In genomic region chr20:661474-662288, GRCh38 we compare ENCODE assay signal across 21 cellular contexts. TPM values are rescaled to one million over a fixed set of nuclear protein-coding genes. Genes with fewer than 3 reads are reported as not detected.
A peak's percentile ranks its signal among the peaks of the same experiment; 100 is the strongest.
DNase-seq lines count a peak whose midpoint lies in the region; ATAC-seq and TF ChIP-seq lines count a peak whose summit lies in the region.
"Had no signal": no experiment of that assay in that cellular context is flagged by ENCODE, and none has a peak within 500 bp of the region (broad histone marks: within the 10 kb centered on the region; RNA-seq: fewer than 3 reads in every experiment).

No MANE protein-coding gene starts in this region.

- no peaks in the 10 kb centered on the region for H4K20me1 ChIP-seq in GM23338 (replicated peaks; ENCODE audit: insufficient read depth)
- no peaks in the 10 kb centered on the region for H4K20me1 ChIP-seq in osteoblast (ENCODE audit: insufficient read depth, low read length)

- H3K36me3 ChIP-seq in GM23338 (ENCODE audit: insufficient read depth) (no peaks in the 10 kb centered on the region), osteoblast (ENCODE audit: insufficient read depth, low read length) (no peaks in the 10 kb centered on the region)
- H3K36me3 ChIP-seq: BE2C, prostate gland, SJCRH30, thyroid gland had no signal

- 0 out of 2 replicates have a peak, but pooled peaks cover 5% of the 10 kb centered on the region for H3K9me2 ChIP-seq in GM23338 (ENCODE audit: insufficient read depth)

- H3K4me3 ChIP-seq in GM23338 (peak overlapping the region; percentile 42), foreskin fibroblast (ENCODE audit: low read depth in 1 of 2, low read length in 2 of 2) (no peak overlapping the region), osteoblast (ENCODE audit: insufficient read depth, low read length) (no peak overlapping the region)
- H3K4me3 ChIP-seq: prostate gland, SJCRH30, thyroid gland had no signal

- ATAC-seq in GM23338 (peak; percentile 48), left lobe of liver (no peak)

- peaks cover 76% of the 10 kb centered on the region for H3K4me1 Mint-ChIP-seq in GM23338

- no peak overlapping the region for H3K27ac ChIP-seq in GM23338 (ENCODE audit: low read depth)
- H3K27ac ChIP-seq in osteoblast (ENCODE audit: low read depth, low read length) = no peak overlapping the region
- H3K27ac ChIP-seq: prostate gland, SJCRH30, thyroid gland had no signal

- DNase-seq in GM23338 (ENCODE audit: low spot score) (peak; percentile 58), NCI-H526 treated with DMSO at 0.1 percent for 48 hours (lab: John Stamatoyannopoulos, UW) (peak; percentile 38), foreskin fibroblast (no peak), osteoblast (ENCODE audit: insufficient read length, low spot score, missing footprints) (peak; percentile 89), glomerular visceral epithelial cell (ENCODE audit: extremely low spot score) (no peak), left lobe of liver (ENCODE audit: low spot score) (no peak), NCI-H2081 treated with DMSO at 0.1 percent for 48 hours (lab: John Stamatoyannopoulos, UW) (no peak)
- DNase-seq: activated effector memory CD4-positive, alpha-beta T cell treated with anti-CD3 and anti-CD28 coated beads, Interleukin-2, amount 50 U/mL, for 16 hours; BE2C; cerebellar nuclear complex; foreskin melanocyte; HFFc6; NCI-H187; NCI-H510A; SJCRH30; thyroid gland had no signal

- peaks cover 38% of the 10 kb centered on the region for H3K27me3 Mint-ChIP-seq in GM23338 (ENCODE audit: insufficient read depth, low read depth, poor library complexity)

- H2AFZ ChIP-seq in GM23338 = peak overlapping the region; percentile 64; the same call in 1 of the 2 replicates
- H2AFZ ChIP-seq in osteoblast (ENCODE audit: low read length) = peak overlapping the region; percentile 41

- no peaks in the 10 kb centered on the region for H3K79me2 ChIP-seq in GM23338 (replicated peaks; ENCODE audit: insufficient read depth)
- H3K79me2 ChIP-seq in osteoblast (ENCODE audit: insufficient read depth, low read length) = no peaks in the 10 kb centered on the region

- no peaks in the 10 kb centered on the region for H3K9me3 ChIP-seq in osteoblast (ENCODE audit: low read depth, low read length)
- H3K9me3 ChIP-seq: BE2C, prostate gland, SJCRH30, thyroid gland had no signal

- H3K36me3 Mint-ChIP-seq in GM23338 (ENCODE audit: low read depth) = no peaks in the 10 kb centered on the region

- H3K4me1 ChIP-seq in GM23338 (ENCODE audit: insufficient read depth) = peaks cover 80% of the 10 kb centered on the region
- H3K4me1 ChIP-seq in osteoblast (ENCODE audit: insufficient read depth, low read length) = peaks cover 11% of the 10 kb centered on the region
- H3K4me1 ChIP-seq: BE2C, prostate gland had no signal

- H3K4me3 Mint-ChIP-seq in GM23338 = peak overlapping the region; percentile 59
- H3K4me3 Mint-ChIP-seq: HFFc6; T-helper 2 cell treated with Interferon-gamma antibody and Interleukin-4, amounts not matched to agents 5 μg/mL and 100 μg/mL, for 36 hours had no signal

- H3K4me2 ChIP-seq in GM23338 = peak overlapping the region; percentile 72
- peak overlapping the region; percentile 23 for H3K4me2 ChIP-seq in osteoblast (ENCODE audit: insufficient read depth, low read length)

- H3K27me3 ChIP-seq in GM23338 (ENCODE audit: insufficient read depth) (peaks cover 55% of the 10 kb centered on the region), osteoblast (ENCODE audit: insufficient read depth, low read length) (peaks cover 49% of the 10 kb centered on the region)
- H3K27me3 ChIP-seq: BE2C had no signal

- TF ChIP-seq CTCF in GM23338 (conservative IDR thresholded peaks at IDR 0.05; ENCODE audit: low read depth in 2 of 2) = peak in 1 of 2 experiments; percentile 16; a peak in 2 of 4 replicates
- TF ChIP-seq CTCF in foreskin fibroblast (IDR thresholded peaks at IDR 0.05; ENCODE audit: low read depth, low read length) = peak; percentile 4
- TF ChIP-seq CTCF in osteoblast (IDR thresholded peaks at IDR 0.05; ENCODE audit: extremely low read depth, low read depth, low read length) = no peak

- H3K9me3 Mint-ChIP-seq in GM23338 = 0 out of 3 replicates have a peak, but pooled peaks cover 3% of the 10 kb centered on the region
- H3K9me3 Mint-ChIP-seq: HFFc6; T-helper 2 cell treated with Interferon-gamma antibody and Interleukin-4, amounts not matched to agents 5 μg/mL and 100 μg/mL, for 36 hours had no signal

- H3K27ac Mint-ChIP-seq in GM23338 = no peak overlapping the region
- H3K27ac Mint-ChIP-seq: HFFc6; T-helper 2 cell treated with Interferon-gamma antibody and Interleukin-4, amounts not matched to agents 5 μg/mL and 100 μg/mL, for 36 hours had no signal

- H3F3A ChIP-seq in GM23338 (replicated peaks; ENCODE audit: low read depth) = peaks cover 14% of the 10 kb centered on the region

TF ChIP-seq in GM23338, 12 proteins besides CTCF, POLR2A, EP300 and RAD21 (continues in another document):
- no peak for TF ChIP-seq ZNF331 (CRISPR knock-in tag; IDR thresholded peaks at IDR 0.05; ENCODE audit: low read depth)
- TF ChIP-seq NANOG (IDR thresholded peaks at IDR 0.05; ENCODE audit: borderline replicate concordance) = no peak
- no peak for TF ChIP-seq EZH2 (IDR thresholded peaks at IDR 0.05; ENCODE audit: low read depth, unreplicated experiment)
- no peak for TF ChIP-seq ETS1 (IDR thresholded peaks at IDR 0.05)
- TF ChIP-seq POLR2AphosphoS5 (IDR thresholded peaks at IDR 0.05; ENCODE audit: low read depth) = no peak

RNA-seq across cellular contexts. Expression of gene SRXN1, which starts 8.7 kb away (rescaled TPM):
- total RNA-seq in GM23338 (2014; rRNA removed; shearing (Covaris generic)) = 18.6 and 26.6 TPM in 2 replicates
- 8.0 and 8.4 TPM in 2 replicates for polyA plus RNA-seq in GM23338 (2016; fragmentation: Nextera tagmentation; extraction: Ambion mirVana)
- total RNA-seq in osteoblast (60.1 and 65.1 TPM in 2 replicates), left lobe of liver (15.7 TPM)

RNA-seq across cellular contexts. Expression of gene SCRT2, which starts 13.9 kb away (rescaled TPM):
- total RNA-seq in GM23338 (2014; rRNA removed; shearing (Covaris generic)) = 0.31 and 0.35 TPM in 2 replicates
- polyA plus RNA-seq in GM23338 (2016; fragmentation: Nextera tagmentation; extraction: Ambion mirVana) = 0.28 TPM in 1 of 2 replicates, not detected in the other
- total RNA-seq in osteoblast (not detected in 2 replicates), left lobe of liver (not detected)
- total RNA-seq: HFFc6, HT1080, liver, MCF 10A, SJCRH30, thyroid gland had no signal
- polyA plus RNA-seq: liver had no signal

RNA-seq across cellular contexts. Expression of gene TCF15, which starts 51.6 kb away (rescaled TPM):
- 2.0 and 3.8 TPM in 2 replicates for total RNA-seq in GM23338 (2014; rRNA removed; shearing (Covaris generic))
- 4.0 and 4.2 TPM in 2 replicates for polyA plus RNA-seq in GM23338 (2016; fragmentation: Nextera tagmentation; extraction: Ambion mirVana)
- total RNA-seq in osteoblast (not detected in 2 replicates), left lobe of liver (not detected)
- total RNA-seq: HFFc6, HT1080, liver, MCF 10A, SJCRH30 had no signal
- polyA plus RNA-seq: liver had no signal

Comparison
In these comparisons a context has a peak if more than half of its experiments do, and no peak if none do; other contexts are left out.
1. DNase-seq: peak in GM23338 (single experiment), NCI-H526 treated with DMSO at 0.1 percent for 48 hours (single experiment) and osteoblast (single experiment); none in foreskin fibroblast (0 of 2), glomerular visceral epithelial cell (single experiment), left lobe of liver (single experiment) and NCI-H2081 treated with DMSO at 0.1 percent for 48 hours (single experiment).